In genomic region chr1:23790696-23791433, GRCh38 we compare ENCODE assay signal across 8 cellular contexts. TPM values are rescaled to one million over a fixed set of nuclear protein-coding genes. Genes with fewer than 3 reads are reported as not detected.
DNase-seq lines count a peak whose midpoint lies in the region; ATAC-seq lines count a peak whose summit lies in the region.

Gene LYPLA2 (plus strand): TSS chr1:23791145. CDS start chr1:23792683, 1,538 bp downstream.

- no peaks in the 10 kb centered on the region for H3K9me3 ChIP-seq in HUES6 (ENCODE audit: control insufficient read depth, insufficient read depth, low read depth, low read length)

- peak within 1 kb of the TSS; percentile 77 for H3K9ac ChIP-seq in HUES6 (ENCODE audit: low read length)

- H3K27ac ChIP-seq in HUES6 (ENCODE audit: low read depth, low read length) (0 out of 2 replicates have a peak within 1 kb of the TSS, but pooled peaks have one; percentile 6), epithelial cell of prostate (peak within 1 kb of the TSS; percentile 87)

- DNase-seq in COLO668 (lab: John Stamatoyannopoulos, UW; ENCODE audit: unreplicated experiment) (peak; percentile 98), OCI-M1 (lab: John Stamatoyannopoulos, UW) (peak; percentile 94), activated T-cell treated with anti-CD3 and anti-CD28 coated beads for 48 hours (ENCODE audit: low read depth) (peak; percentile 87), epithelial cell of prostate (ENCODE audit: low read depth, low spot score) (no peak), mucosa of gallbladder (ENCODE audit: low spot score) (peak; percentile 93)
- DNase-seq in stimulated activated CD8-positive, alpha-beta memory T cell treated with anti-CD3 and anti-CD28 coated beads, Interleukin-4, amount 100 ng/mL, for 24 hours (ENCODE audit: low read depth) = peak; percentile 80

- ATAC-seq in GM19467 (IDR thresholded peaks at IDR 0.05; ENCODE audit: unreplicated experiment) = peak; percentile 74

- H3K4me3 ChIP-seq in HUES6 (ENCODE audit: low read depth, low read length) = peak within 1 kb of the TSS; percentile 83

- peaks cover 48% of the 10 kb centered on the region for H3K36me3 ChIP-seq in HUES6 (ENCODE audit: control insufficient read depth, insufficient read depth, low read length)

- peaks cover 15% of the 10 kb centered on the region for H3K4me1 ChIP-seq in HUES6 (ENCODE audit: control insufficient read depth, insufficient read depth, low read length)

- H3K27me3 ChIP-seq in HUES6 (ENCODE audit: control insufficient read depth, insufficient read depth, low read length) = no peaks in the 10 kb centered on the region

RNA-seq across cellular contexts. Expression of gene LYPLA2, which starts in this region (rescaled TPM):
- 63.2 TPM for total RNA-seq in mucosa of gallbladder
